ENCODE assay signal across 8 cellular contexts in genomic region chr7:105269397-105269796, GRCh38.
DNase-seq lines count a peak whose midpoint lies in the region; ATAC-seq and TF ChIP-seq lines count a peak whose summit lies in the region.

No MANE protein-coding gene starts in this region.

- TF ChIP-seq CTCF in NB4 (IDR thresholded peaks at IDR 0.05; ENCODE audit: low read depth, low read length), result no peak
- no peak for TF ChIP-seq CTCF in colonic mucosa (IDR thresholded peaks at IDR 0.05)

- peak overlapping the region; percentile 67 to 95 (median 82) for H3K4me3 Mint-ChIP-seq in naive B cell

- no peaks in the 10 kb centered on the region for H3K4me1 ChIP-seq in colonic mucosa

- no peaks in the 10 kb centered on the region for H3K36me3 ChIP-seq in colonic mucosa

- DNase-seq in AG08395 (ENCODE audit: low spot score), result peak; percentile 9
- DNase-seq in NB4 (ENCODE audit: low read depth), result peak; percentile 21
- no peak for DNase-seq in colonic mucosa
- DNase-seq in naive B cell, result no peak
- DNase-seq in NAMALWA (ENCODE audit: low spot score), result no peak
- DNase-seq in head of caudate nucleus, result no peak
- no peak for DNase-seq in activated CD8-positive, alpha-beta memory T cell treated with anti-CD3 and anti-CD28 coated beads, Interleukin-2, amount 50 U/mL, for 4 hours

- H3K27me3 ChIP-seq in colonic mucosa, result no peaks in the 10 kb centered on the region

- peak; percentile 23 for ATAC-seq in GM21423 (IDR thresholded peaks at IDR 0.05; ENCODE audit: unreplicated experiment)
- ATAC-seq in naive B cell (ENCODE audit: low read depth in 2 of 2), result peak; percentile 48 to 58

- H3K9ac ChIP-seq in colonic mucosa (ENCODE audit: low read depth in 2 of 2, low read length in 2 of 2), result peak overlapping the region in 1 of 2 donors; percentile 73

- H3K4me3 ChIP-seq in NB4 (ENCODE audit: low read depth, low read length) (peak overlapping the region; percentile 65), colonic mucosa (peak overlapping the region; percentile 14)

- no peaks in the 10 kb centered on the region for H3K9me3 Mint-ChIP-seq in naive B cell

- no peak for TF ChIP-seq POLR2A in NB4 (IDR thresholded peaks at IDR 0.05; ENCODE audit: extremely low read depth, insufficient read length)

- H3K36me3 Mint-ChIP-seq in naive B cell, result no peaks in the 10 kb centered on the region

- peak overlapping the region; percentile 35 for H3K27ac ChIP-seq in colonic mucosa

- H3K27ac Mint-ChIP-seq in naive B cell, result peak overlapping the region; percentile 34 to 91 (median 66)

- no peaks in the 10 kb centered on the region for H3K9me3 ChIP-seq in colonic mucosa

- no peaks in the 10 kb centered on the region for H3K27me3 Mint-ChIP-seq in naive B cell

- intact Hi-C loops in colonic mucosa (cut with DNase I), result no loop called here
- intact Hi-C loops in head of caudate nucleus (cut with DNase I), result loop anchor here (10.0 kb wide), 1 partner anchor 75 kb away; no protein-coding TSS in a partner anchor

- peaks cover 43 to 79% (median 55%) of the 10 kb centered on the region in 3 donors for H3K4me1 Mint-ChIP-seq in naive B cell

Comparison
In these comparisons a context has a peak if more than half of its experiments do, and no peak if none do; other contexts are left out.
1. DNase-seq: peak in AG08395 (single experiment) and NB4 (single experiment); none in colonic mucosa (single experiment), naive B cell (single experiment), NAMALWA (single experiment), head of caudate nucleus (0 of 42) and activated CD8-positive, alpha-beta memory T cell treated with anti-CD3 and anti-CD28 coated beads, Interleukin-2, amount 50 U/mL, for 4 hours (single experiment).